8 cellular contexts compared by ENCODE assay signal in genomic region chr10:30736685-30737232, GRCh38.
DNase-seq lines count a peak whose midpoint lies in the region; ATAC-seq and TF ChIP-seq lines count a peak whose summit lies in the region.

No MANE protein-coding gene starts in this region.

- intact Hi-C loops in activated T-helper 2 cell treated with anti-CD3 and anti-CD28 coated beads, Interferon-gamma antibody, Interleukin-2, Interleukin-4, amounts not matched to agents 10 μg/mL and 5 μg/mL and 100 μg/mL, durations not matched to agents 14 hours and 24 hours and 36 hours (cut with micrococcal nuclease), result loop anchor here (1.0 to 5.0 kb wide), 3 partner anchors 15 to 251 kb away; no protein-coding TSS in a partner anchor

- H3K4me3 ChIP-seq in endodermal cell (ENCODE audit: low read length), result no peak overlapping the region

- no peak overlapping the region for H3K4me3 Mint-ChIP-seq in activated T-helper 2 cell treated with anti-CD3 and anti-CD28 coated beads, Interferon-gamma antibody, Interleukin-2, Interleukin-4, amounts not matched to agents 10 μg/mL and 5 μg/mL and 100 μg/mL, durations not matched to agents 14 hours and 24 hours and 36 hours (ENCODE audit: low read depth)
- no peak overlapping the region for H3K4me3 Mint-ChIP-seq in endodermal cell

- peaks cover 4% of the 10 kb centered on the region for H3K36me3 Mint-ChIP-seq in activated T-helper 2 cell treated with anti-CD3 and anti-CD28 coated beads, Interferon-gamma antibody, Interleukin-2, Interleukin-4, amounts not matched to agents 10 μg/mL and 5 μg/mL and 100 μg/mL, durations not matched to agents 14 hours and 24 hours and 36 hours (ENCODE audit: low read depth)
- H3K36me3 Mint-ChIP-seq in endodermal cell (ENCODE audit: low read depth), result no peaks in the 10 kb centered on the region

- H3K9me3 ChIP-seq in endodermal cell (ENCODE audit: control insufficient read depth, low read length), result no peaks in the 10 kb centered on the region

- H3K9ac ChIP-seq in endodermal cell (ENCODE audit: extremely low read depth, low read length, poor library complexity, severe bottlenecking), result no peak overlapping the region

- no peak for TF ChIP-seq CTCF in endodermal cell (conservative IDR thresholded peaks at IDR 0.05)

- H3K27me3 Mint-ChIP-seq in activated T-helper 2 cell treated with anti-CD3 and anti-CD28 coated beads, Interferon-gamma antibody, Interleukin-2, Interleukin-4, amounts not matched to agents 10 μg/mL and 5 μg/mL and 100 μg/mL, durations not matched to agents 14 hours and 24 hours and 36 hours (ENCODE audit: low read depth), result no peaks in the 10 kb centered on the region
- H3K27me3 Mint-ChIP-seq in endodermal cell (ENCODE audit: insufficient read depth), result peaks cover 3% of the 10 kb centered on the region

- H3K36me3 ChIP-seq in endodermal cell (ENCODE audit: control insufficient read depth, insufficient read depth, low read length), result no peaks in the 10 kb centered on the region

- H3K4me1 ChIP-seq in endodermal cell (ENCODE audit: control insufficient read depth, insufficient read depth, low read length), result no peaks in the 10 kb centered on the region

- WGBS in endodermal cell (ENCODE audit: insufficient coverage in 1 of 2, insufficient read length in 1 of 2), 2 experiments, result 76 to 83% methylated on average over 10 of the region's 10 CpGs

- peak overlapping the region; percentile 87 for H3K27ac Mint-ChIP-seq in activated T-helper 2 cell treated with anti-CD3 and anti-CD28 coated beads, Interferon-gamma antibody, Interleukin-2, Interleukin-4, amounts not matched to agents 10 μg/mL and 5 μg/mL and 100 μg/mL, durations not matched to agents 14 hours and 24 hours and 36 hours
- no peak overlapping the region for H3K27ac Mint-ChIP-seq in endodermal cell

- H3K9me3 Mint-ChIP-seq in activated T-helper 2 cell treated with anti-CD3 and anti-CD28 coated beads, Interferon-gamma antibody, Interleukin-2, Interleukin-4, amounts not matched to agents 10 μg/mL and 5 μg/mL and 100 μg/mL, durations not matched to agents 14 hours and 24 hours and 36 hours, result peaks cover 7% of the 10 kb centered on the region
- peaks cover 5% of the 10 kb centered on the region for H3K9me3 Mint-ChIP-seq in endodermal cell

- peak; percentile 92 for DNase-seq in GM03348 (ENCODE audit: low spot score)
- peak; percentile 32 for DNase-seq in activated T-helper 2 cell treated with anti-CD3 and anti-CD28 coated beads, Interferon-gamma antibody, Interleukin-2, Interleukin-4, amounts not matched to agents 10 μg/mL and 5 μg/mL and 100 μg/mL, durations not matched to agents 14 hours and 24 hours and 36 hours (ENCODE audit: low spot score)
- peak; percentile 44 for DNase-seq in mucosa of gallbladder (ENCODE audit: low spot score)
- no peak for DNase-seq in NCI-H2107 treated with DMSO at 0.1 percent for 48 hours (lab: John Stamatoyannopoulos, UW; ENCODE audit: unreplicated experiment)
- DNase-seq in endodermal cell, result no peak
- DNase-seq in mesenteric fat pad (ENCODE audit: low spot score), result no peak

- no peak overlapping the region for H3K27ac ChIP-seq in endodermal cell (ENCODE audit: low read depth, low read length)

- H3K4me1 Mint-ChIP-seq in activated T-helper 2 cell treated with anti-CD3 and anti-CD28 coated beads, Interferon-gamma antibody, Interleukin-2, Interleukin-4, amounts not matched to agents 10 μg/mL and 5 μg/mL and 100 μg/mL, durations not matched to agents 14 hours and 24 hours and 36 hours (ENCODE audit: low read depth), result peaks cover 31% of the 10 kb centered on the region
- H3K4me1 Mint-ChIP-seq in endodermal cell, result no peaks in the 10 kb centered on the region

- ATAC-seq in GM21381 (IDR thresholded peaks at IDR 0.05; ENCODE audit: unreplicated experiment), result peak; percentile 74
- ATAC-seq in HG03558 (IDR thresholded peaks at IDR 0.05; ENCODE audit: extremely low read depth, unreplicated experiment), result peak; percentile 83

- no peaks in the 10 kb centered on the region for H3K27me3 ChIP-seq in endodermal cell (ENCODE audit: control insufficient read depth, insufficient read depth, low read length, poor library complexity, severe bottlenecking)

Comparison
In these comparisons a context has a peak if more than half of its experiments do, and no peak if none do; other contexts are left out.
1. DNase-seq: peak in GM03348 (single experiment), activated T-helper 2 cell treated with anti-CD3 and anti-CD28 coated beads, Interferon-gamma antibody, Interleukin-2, Interleukin-4, amounts not matched to agents 10 μg/mL and 5 μg/mL and 100 μg/mL, durations not matched to agents 14 hours and 24 hours and 36 hours (single experiment) and mucosa of gallbladder (single experiment); none in NCI-H2107 treated with DMSO at 0.1 percent for 48 hours (single experiment), endodermal cell (single experiment) and mesenteric fat pad (single experiment).